In the genomic region with DNA sequence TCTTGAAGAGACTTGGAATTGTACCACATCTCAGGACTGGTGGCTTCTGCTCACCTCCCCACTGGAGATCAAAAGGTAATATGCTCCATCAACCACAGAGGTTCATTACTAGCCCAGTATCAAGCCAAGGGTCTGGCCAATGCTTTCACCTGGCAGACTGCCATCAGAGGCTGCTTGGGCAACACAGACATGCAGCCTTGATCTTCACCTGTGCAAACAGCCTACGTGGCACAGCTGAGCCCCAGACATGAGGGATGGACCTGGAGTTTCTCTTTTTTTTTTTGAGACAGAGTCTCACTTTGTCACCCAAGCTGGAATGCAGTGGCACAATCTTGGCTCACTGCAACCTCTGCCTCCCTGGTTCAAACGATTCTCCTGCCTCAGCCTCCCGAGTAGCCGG, we compare ENCODE assay signal across 20 cellular contexts.
DNase-seq lines count a peak whose midpoint lies in the region; ATAC-seq, FAIRE-seq and TF ChIP-seq lines count a peak whose summit lies in the region.
"Had no signal": no experiment of that assay in that cellular context is flagged by ENCODE, and none has a peak within 500 bp of the region (broad histone marks: within the 10 kb centered on the region; RNA-seq: fewer than 3 reads in every experiment).

No MANE protein-coding gene starts in this region.

- H3K4me1 Mint-ChIP-seq in CD4-positive, alpha-beta memory T cell = no peaks in the 10 kb centered on the region

- TF ChIP-seq RAD21 in HepG2 (CRISPR knock-in tag; IDR thresholded peaks at IDR 0.05) = no peak

- no peak overlapping the region for H2AFZ ChIP-seq in HepG2 (ENCODE audit: low read length)

- peak; percentile 98 for DNase-seq in DMS79 treated with DMSO at 0.1 percent for 48 hours (lab: John Stamatoyannopoulos, UW)
- peak; percentile 66 for DNase-seq in NCI-H2029 treated with DMSO at 0.1 percent for 48 hours (lab: John Stamatoyannopoulos, UW)
- no peak for DNase-seq in RWPE2 (ENCODE audit: low spot score)
- peak; percentile 43 for DNase-seq in HepG2 (ENCODE audit: low spot score)
- no peak for DNase-seq in left lung
- no peak for DNase-seq in NCI-H128 (lab: John Stamatoyannopoulos, UW; ENCODE audit: unreplicated experiment)
- no peak for DNase-seq in medulla oblongata (ENCODE audit: extremely low spot score)
- DNase-seq in CD4-positive, alpha-beta memory T cell = no peak
- DNase-seq: activated CD4-positive, alpha-beta T cell treated with anti-CD3 and anti-CD28 coated beads, Interleukin-2, amount 50 U/mL, for 1 hour; activated T-cell treated with anti-CD3 and anti-CD28 coated beads for 4 hours; HCEC 1CT; kidney glomerular epithelial cell; MV-4-11; NCI-H526; occipital lobe; sigmoid colon; stimulated activated CD4-positive, alpha-beta T cell treated with anti-CD3 and anti-CD28 coated beads, Interleukin-2, amount 100 ng/mL, for 24 hours had no signal

- no peak for TF ChIP-seq POLR2A in HepG2 (IDR thresholded peaks at IDR 0.05; ENCODE audit: insufficient read depth in 1 of 2, low read depth in 2 of 2, low read length in 2 of 2)

- WGBS in HepG2 (ENCODE audit: low lambda C conversion rate) = 15% methylated on average over 4 of the region's 4 CpGs

- H3K36me3 ChIP-seq in RWPE2 (ENCODE audit: low read depth) (no peaks in the 10 kb centered on the region), HepG2 (replicated peaks in 1 of 2; ENCODE audit: control insufficient read depth in 1 of 2, insufficient read depth in 2 of 2, low read length in 2 of 2) (no peaks in the 10 kb centered on the region), left lung (no peaks in the 10 kb centered on the region)
- H3K36me3 ChIP-seq in CD4-positive, alpha-beta memory T cell (ENCODE audit: insufficient read depth, low read length) = no peaks in the 10 kb centered on the region
- H3K36me3 ChIP-seq: sigmoid colon, suprapubic skin had no signal

- BruUV-seq in HepG2 (replicated peaks; lab: Mats Ljungman, UMichigan) = no TSS peak

- H3K4me3 Mint-ChIP-seq in CD4-positive, alpha-beta memory T cell = no peak overlapping the region
- H3K4me3 Mint-ChIP-seq: activated naive CD4-positive, alpha-beta T cell treated with anti-CD3 and anti-CD28 coated beads, Interleukin-2, amount 50 U/mL, for 24 hours had no signal

- in situ Hi-C loops in HepG2 (cut with HindIII; ENCODE audit: extremely low pct_ligation_motif_present, low pct_unique_long_range_greater_than_20kb) = no loop called here

- CTCF ChIA-PET in HepG2 (lab: Yijun Ruan, JAX; ENCODE audit: low intra/inter-chr PET ratio, low total read pairs) = no interaction called here
- CTCF ChIA-PET in CD4-positive, alpha-beta memory T cell (lab: Charles Lee; ENCODE audit: partially characterized antibody) = no interaction called here

- TF ChIP-seq CTCF in RWPE2 (IDR thresholded peaks at IDR 0.05; ENCODE audit: poor library complexity, severe bottlenecking) = no peak
- no peak for TF ChIP-seq CTCF in HepG2 (CRISPR knock-in tag; IDR thresholded peaks at IDR 0.05)
- no peak for TF ChIP-seq CTCF in left lung (IDR thresholded peaks at IDR 0.05)

- TF ChIP-seq EP300 in HepG2 (IDR thresholded peaks at IDR 0.05; ENCODE audit: low read depth in 2 of 2, low read length in 2 of 2) (peak in 1 of 2 experiments; percentile 21; a peak in 1 of 4 replicates), HepG2 (CRISPR knock-in tag; IDR thresholded peaks at IDR 0.05; ENCODE audit: borderline replicate concordance) (no peak)

- H3K27ac ChIP-seq in RWPE2 (ENCODE audit: poor library complexity, severe bottlenecking) = no peak overlapping the region
- H3K27ac ChIP-seq in HepG2 (ENCODE audit: extremely low read length, insufficient read depth, low read length) = no peak overlapping the region
- no peak overlapping the region for H3K27ac ChIP-seq in left lung
- H3K27ac ChIP-seq in CD4-positive, alpha-beta memory T cell (ENCODE audit: low read depth, low read length) = no peak overlapping the region
- H3K27ac ChIP-seq: sigmoid colon, suprapubic skin had no signal

- intact Hi-C loops in HepG2 (cut with micrococcal nuclease; ENCODE audit: unreplicated experiment) (no loop called here), left lung (cut with DNase I) (no loop called here)
- intact Hi-C loops in CD4-positive, alpha-beta memory T cell (cut with micrococcal nuclease) = no loop called here

- H3K9ac ChIP-seq in HepG2 (ENCODE audit: insufficient read depth, low read depth, low read length) = no peak overlapping the region

- H4K20me1 ChIP-seq in HepG2 (ENCODE audit: insufficient read depth, low read length) = no peaks in the 10 kb centered on the region

- no peaks in the 10 kb centered on the region for H3K36me3 Mint-ChIP-seq in CD4-positive, alpha-beta memory T cell
- H3K36me3 Mint-ChIP-seq: activated naive CD4-positive, alpha-beta T cell treated with anti-CD3 and anti-CD28 coated beads, Interleukin-2, amount 50 U/mL, for 24 hours had no signal

- H3K4me3 ChIP-seq in RWPE2 (ENCODE audit: severe bottlenecking) = no peak overlapping the region
- H3K4me3 ChIP-seq in HepG2 (replicated peaks in 1 of 3; ENCODE audit: insufficient read depth in 1 of 3, low read depth in 2 of 3, low read length in 3 of 3) = no peak overlapping the region
- H3K4me3 ChIP-seq in left lung = no peak overlapping the region
- no peak overlapping the region for H3K4me3 ChIP-seq in CD4-positive, alpha-beta memory T cell (ENCODE audit: low read length in 2 of 2)
- H3K4me3 ChIP-seq: sigmoid colon, suprapubic skin had no signal

- POLR2A ChIA-PET in HepG2 (lab: Yijun Ruan, JAX) = no interaction called here
- POLR2A ChIA-PET in CD4-positive, alpha-beta memory T cell (lab: Charles Lee; ENCODE audit: partially characterized antibody) = no interaction called here

- FAIRE-seq in HepG2 (lab: Jason Lieb, UNC) = no peak
- FAIRE-seq: RCC 7860 had no signal

- ATAC-seq in RWPE2 (ENCODE audit: low read depth) (peak; percentile 75), HepG2 (no peak), left lung (no peak)

- no peaks in the 10 kb centered on the region for H3K27me3 ChIP-seq in RWPE2 (ENCODE audit: insufficient read depth, poor library complexity, severe bottlenecking)
- H3K27me3 ChIP-seq in HepG2 (ENCODE audit: control insufficient read depth in 1 of 2, insufficient read depth in 2 of 2, low read length in 2 of 2) = peaks cover 2 to 23% of the 10 kb centered on the region in 2 experiments; a peak in 4 of 5 replicates
- H3K27me3 ChIP-seq in left lung = no peaks in the 10 kb centered on the region
- H3K27me3 ChIP-seq in CD4-positive, alpha-beta memory T cell (ENCODE audit: insufficient read depth, low read length) = no peaks in the 10 kb centered on the region
- H3K27me3 ChIP-seq: sigmoid colon, suprapubic skin had no signal

- H3K27ac Mint-ChIP-seq in CD4-positive, alpha-beta memory T cell = no peak overlapping the region
- H3K27ac Mint-ChIP-seq: activated naive CD4-positive, alpha-beta T cell treated with anti-CD3 and anti-CD28 coated beads, Interleukin-2, amount 50 U/mL, for 24 hours had no signal

- H3K4me1 ChIP-seq in RWPE2 (ENCODE audit: insufficient read depth, poor library complexity, severe bottlenecking) (peaks cover 7% of the 10 kb centered on the region), HepG2 (ENCODE audit: insufficient read depth, low read length) (peaks cover 53% of the 10 kb centered on the region), left lung (no peaks in the 10 kb centered on the region)
- no peaks in the 10 kb centered on the region for H3K4me1 ChIP-seq in CD4-positive, alpha-beta memory T cell (ENCODE audit: insufficient read depth, low read length)
- H3K4me1 ChIP-seq: sigmoid colon, suprapubic skin had no signal

- H3K9me3 ChIP-seq in RWPE2 (ENCODE audit: severe bottlenecking) = no peaks in the 10 kb centered on the region
- no peaks in the 10 kb centered on the region for H3K9me3 ChIP-seq in HepG2 (ENCODE audit: low read length)
- no peaks in the 10 kb centered on the region for H3K9me3 ChIP-seq in left lung
- H3K9me3 ChIP-seq in CD4-positive, alpha-beta memory T cell (ENCODE audit: control insufficient read depth in 1 of 2, low read length in 2 of 2) = no peaks in the 10 kb centered on the region
- H3K9me3 ChIP-seq: sigmoid colon, suprapubic skin had no signal

- no peak overlapping the region for H3K4me2 ChIP-seq in HepG2 (ENCODE audit: low read depth, low read length)

- H3K79me2 ChIP-seq in HepG2 (ENCODE audit: insufficient read depth, low read length) = no peaks in the 10 kb centered on the region

- no peaks in the 10 kb centered on the region for H3K9me3 Mint-ChIP-seq in CD4-positive, alpha-beta memory T cell
- H3K9me3 Mint-ChIP-seq: activated naive CD4-positive, alpha-beta T cell treated with anti-CD3 and anti-CD28 coated beads, Interleukin-2, amount 50 U/mL, for 24 hours had no signal

- peaks cover 9 to 17% of the 10 kb centered on the region in 2 donors for H3K27me3 Mint-ChIP-seq in CD4-positive, alpha-beta memory T cell

TF ChIP-seq in HepG2, 621 proteins besides CTCF, POLR2A, EP300 and RAD21 (continues in another document):
- TF ChIP-seq, protein P1, sequence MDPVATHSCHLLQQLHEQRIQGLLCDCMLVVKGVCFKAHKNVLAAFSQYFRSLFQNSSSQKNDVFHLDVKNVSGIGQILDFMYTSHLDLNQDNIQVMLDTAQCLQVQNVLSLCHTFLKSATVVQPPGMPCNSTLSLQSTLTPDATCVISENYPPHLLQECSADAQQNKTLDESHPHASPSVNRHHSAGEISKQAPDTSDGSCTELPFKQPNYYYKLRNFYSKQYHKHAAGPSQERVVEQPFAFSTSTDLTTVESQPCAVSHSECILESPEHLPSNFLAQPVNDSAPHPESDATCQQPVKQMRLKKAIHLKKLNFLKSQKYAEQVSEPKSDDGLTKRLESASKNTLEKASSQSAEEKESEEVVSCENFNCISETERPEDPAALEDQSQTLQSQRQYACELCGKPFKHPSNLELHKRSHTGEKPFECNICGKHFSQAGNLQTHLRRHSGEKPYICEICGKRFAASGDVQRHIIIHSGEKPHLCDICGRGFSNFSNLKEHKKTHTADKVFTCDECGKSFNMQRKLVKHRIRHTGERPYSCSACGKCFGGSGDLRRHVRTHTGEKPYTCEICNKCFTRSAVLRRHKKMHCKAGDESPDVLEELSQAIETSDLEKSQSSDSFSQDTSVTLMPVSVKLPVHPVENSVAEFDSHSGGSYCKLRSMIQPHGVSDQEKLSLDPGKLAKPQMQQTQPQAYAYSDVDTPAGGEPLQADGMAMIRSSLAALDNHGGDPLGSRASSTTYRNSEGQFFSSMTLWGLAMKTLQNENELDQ (CRISPR knock-in tag; IDR thresholded peaks at IDR 0.05; ENCODE audit: borderline replicate concordance) = no peak

Comparison
In these comparisons a context has a peak if more than half of its experiments do, and no peak if none do; other contexts are left out.
1. DNase-seq: peak in DMS79 treated with DMSO at 0.1 percent for 48 hours (single experiment), NCI-H2029 treated with DMSO at 0.1 percent for 48 hours (single experiment) and HepG2 (single experiment); none in RWPE2 (single experiment), left lung (0 of 2), NCI-H128 (single experiment), medulla oblongata (single experiment) and CD4-positive, alpha-beta memory T cell (0 of 5).